ENCODE assay signal across 8 cellular contexts in genomic region chr2:10028988-10029874, GRCh38. TPM values are rescaled to one million over a fixed set of nuclear protein-coding genes. Genes with fewer than 3 reads are reported as not detected.
DNase-seq lines count a peak whose midpoint lies in the region; TF ChIP-seq lines count a peak whose summit lies in the region.

No MANE protein-coding gene starts in this region.

- peaks cover 7% of the 10 kb centered on the region; the same call in 1 of the 2 replicates for H3K4me1 ChIP-seq in iPS-20b (ENCODE audit: insufficient read depth, low read length)
- H3K4me1 ChIP-seq in BE2C: no peaks in the 10 kb centered on the region

- no peak overlapping the region for H3K9ac ChIP-seq in iPS-20b (ENCODE audit: low read depth, low read length)

- H3K27me3 ChIP-seq in iPS-20b (ENCODE audit: insufficient read depth, low read length): no peaks in the 10 kb centered on the region
- H3K27me3 ChIP-seq in BE2C: no peaks in the 10 kb centered on the region

- H3K4me3 ChIP-seq in iPS-20b (ENCODE audit: low read length) (0 out of 2 replicates have a peak overlapping the region, but pooled peaks have one; percentile 18), BE2C (ENCODE audit: low read depth, low read length) (no peak overlapping the region)

- TF ChIP-seq CTCF in BE2C (IDR thresholded peaks at IDR 0.05; ENCODE audit: low read depth, low read length): no peak

- H3K9me3 ChIP-seq in iPS-20b (ENCODE audit: insufficient read depth, low read depth, low read length) (no peaks in the 10 kb centered on the region), BE2C (no peaks in the 10 kb centered on the region)

- H3K36me3 ChIP-seq in iPS-20b (ENCODE audit: insufficient read depth, low read depth, low read length) (no peaks in the 10 kb centered on the region), BE2C (no peaks in the 10 kb centered on the region)

- no peak overlapping the region for H3K27ac ChIP-seq in iPS-20b (ENCODE audit: low read length)

- DNase-seq in SKM-1 treated with dmso at 0.1 percent for 144 hours (lab: John Stamatoyannopoulos, UW; ENCODE audit: unreplicated experiment) (peak; percentile 61), SKM-1 (lab: John Stamatoyannopoulos, UW; ENCODE audit: unreplicated experiment) (no peak), NCI-H146 treated with DMSO at 0.1 percent for 48 hours (lab: John Stamatoyannopoulos, UW; ENCODE audit: unreplicated experiment) (peak; percentile 68), NCI-H1930 (lab: John Stamatoyannopoulos, UW) (no peak), BE2C (no peak)
- peak; percentile 48 for DNase-seq in activated effector memory CD4-positive, alpha-beta T cell treated with Interleukin-2 at 50 U/mL for 16 hours
- peak; percentile 14 for DNase-seq in stimulated activated CD8-positive, alpha-beta memory T cell treated with anti-CD3 and anti-CD28 coated beads, Interleukin-15, amount 100 ng/mL, for 1 hour (ENCODE audit: low read depth)

RNA-seq across cellular contexts. Expression of gene KLF11, which starts 14.1 kb away (rescaled TPM):
- 1.7 TPM for polyA plus RNA-seq in BE2C (2012; ENCODE audit: insufficient read depth, insufficient read length, low read depth)

RNA-seq across cellular contexts. Expression of gene CYS1, which starts 51.0 kb away (rescaled TPM):
- polyA plus RNA-seq in BE2C (2012; ENCODE audit: insufficient read depth, insufficient read length, low read depth): not detected

Comparison
In these comparisons a context has a peak if more than half of its experiments do, and no peak if none do; other contexts are left out.
1. DNase-seq: peak in SKM-1 treated with dmso at 0.1 percent for 144 hours (single experiment), NCI-H146 treated with DMSO at 0.1 percent for 48 hours (single experiment), activated effector memory CD4-positive, alpha-beta T cell treated with Interleukin-2 at 50 U/mL for 16 hours (single experiment) and stimulated activated CD8-positive, alpha-beta memory T cell treated with anti-CD3 and anti-CD28 coated beads, Interleukin-15, amount 100 ng/mL, for 1 hour (single experiment); none in SKM-1 (single experiment), NCI-H1930 (0 of 2) and BE2C (single experiment).